ENCODE assay signal across 12 cellular contexts in the genomic region with DNA sequence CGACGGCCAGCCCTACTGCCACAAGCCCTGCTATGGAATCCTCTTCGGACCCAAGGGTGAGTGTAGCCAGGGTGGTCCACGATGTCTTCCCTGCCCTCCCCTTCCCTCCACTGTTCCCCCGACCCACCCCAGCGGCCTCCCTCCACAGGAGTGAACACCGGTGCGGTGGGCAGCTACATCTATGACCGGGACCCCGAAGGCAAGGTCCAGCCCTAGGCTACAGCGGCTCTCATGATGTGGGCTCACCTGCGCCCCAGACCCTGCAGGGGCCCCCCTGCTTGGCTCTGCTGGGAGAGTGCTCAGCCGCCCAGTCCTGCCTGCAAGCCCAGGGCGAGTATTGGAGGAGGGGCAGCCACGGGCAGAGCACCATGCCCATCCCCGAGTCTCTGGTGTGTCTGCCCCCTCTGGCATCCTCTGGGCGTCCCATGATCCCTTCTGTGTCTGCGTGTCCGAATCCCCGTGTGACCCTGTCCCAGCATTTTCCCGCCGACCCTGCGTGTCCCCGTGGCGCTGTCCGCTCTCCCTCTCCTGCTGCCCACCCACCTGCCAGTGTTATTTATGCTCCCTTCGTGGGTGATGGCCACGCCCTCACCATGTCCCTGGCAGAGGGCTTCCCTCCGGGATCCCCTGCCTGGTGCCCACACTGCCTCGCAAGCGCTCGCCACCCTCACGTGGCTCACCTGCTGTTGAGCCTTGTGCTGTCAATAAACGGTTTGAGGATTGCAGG. TPM values are rescaled to one million over a fixed set of nuclear protein-coding genes. Genes with fewer than 3 reads are reported as not detected.
DNase-seq lines count a peak whose midpoint lies in the region; ATAC-seq, FAIRE-seq and TF ChIP-seq lines count a peak whose summit lies in the region.
"Had no signal": no experiment of that assay in that cellular context is flagged by ENCODE, and none has a peak within 500 bp of the region (broad histone marks: within the 10 kb centered on the region; RNA-seq: fewer than 3 reads in every experiment).

No MANE protein-coding gene starts in this region.

- H2BK15ac ChIP-seq in IMR-90 (ENCODE audit: low read depth, low read length) (no peak overlapping the region), H1 (ENCODE audit: low read length) (0 out of 2 replicates have a peak overlapping the region, but pooled peaks have one; percentile 61)

- no peak overlapping the region for H4K91ac ChIP-seq in IMR-90 (ENCODE audit: insufficient read depth, low read depth, low read length)
- H4K91ac ChIP-seq in H1 (replicated peaks; ENCODE audit: insufficient read length, low read length), result no peak overlapping the region

- peaks cover 0 to 23% of the 10 kb centered on the region in 2 experiments; a peak in 1 of 4 replicates for H3K79me1 ChIP-seq in IMR-90 (ENCODE audit: low read depth in 1 of 2, low read length in 2 of 2)
- no peaks in the 10 kb centered on the region for H3K79me1 ChIP-seq in H1 (ENCODE audit: low read depth, low read length)

- H4K5ac ChIP-seq in IMR-90 (ENCODE audit: low read depth, low read length), result no peak overlapping the region
- no peak overlapping the region for H4K5ac ChIP-seq in H1 (ENCODE audit: insufficient read length, low read depth, low read length)

- peaks cover 6% of the 10 kb centered on the region for H3K9me1 ChIP-seq in IMR-90 (ENCODE audit: insufficient read depth, low read length)

- dilution Hi-C loops in IMR-90 (cut with HindIII; ENCODE audit: low sequenced_read_pairs, unreplicated experiment), result no loop called here

- H3K27ac ChIP-seq in IMR-90 (ENCODE audit: insufficient read depth, low read length), result no peak overlapping the region
- no peak overlapping the region for H3K27ac ChIP-seq in H1 (ENCODE audit: low read depth, low read length)

- 83% methylated on average over 22 of the region's 34 CpGs; no CpG with 5 or more reads in 1 of the 2 experiments for WGBS in IMR-90 (ENCODE audit: extremely low coverage in 2 of 2, insufficient read length in 1 of 2), 2 experiments
- 25% methylated on average over 27 of the region's 34 CpGs; no CpG with 5 or more reads in 1 of the 2 experiments for WGBS in H1 (ENCODE audit: extremely low coverage in 1 of 2, insufficient coverage in 1 of 2, insufficient read length in 1 of 2, insufficient replicate concordance in 2 of 2, low coverage in 1 of 2, low lambda C conversion rate in 2 of 2, missing lambda C conversion rate in 1 of 2), 2 experiments

- H4K20me1 ChIP-seq in IMR-90 (ENCODE audit: insufficient read depth, low read length) (no peaks in the 10 kb centered on the region; the same call in 1 of the 2 replicates), H1 (replicated peaks in 1 of 2; ENCODE audit: control insufficient read depth in 1 of 2, insufficient read depth in 2 of 2, low read length in 2 of 2) (peaks cover 4 to 11% of the 10 kb centered on the region in 2 experiments)

- H3K14ac ChIP-seq in IMR-90 (replicated peaks; ENCODE audit: low read depth, low read length), result no peak overlapping the region
- no peak overlapping the region for H3K14ac ChIP-seq in H1 (ENCODE audit: insufficient read length)

- H4K8ac ChIP-seq in IMR-90 (ENCODE audit: low read depth in 2 of 2, low read length in 2 of 2) (no peak overlapping the region), H1 (ENCODE audit: extremely low read depth, insufficient read depth, low read length) (no peak overlapping the region)

- H2AK9ac ChIP-seq in IMR-90 (replicated peaks; ENCODE audit: low read depth, low read length, poor library complexity), result peak overlapping the region; percentile 28

- no peaks in the 10 kb centered on the region for H3K9me3 Mint-ChIP-seq in osteocyte (ENCODE audit: unreplicated experiment)

- peaks cover 65% of the 10 kb centered on the region for H3K4me1 Mint-ChIP-seq in osteocyte (ENCODE audit: unreplicated experiment)

- H2BK5ac ChIP-seq in IMR-90 (ENCODE audit: low read depth, low read length, poor library complexity, severe bottlenecking) (no peak overlapping the region), H1 (ENCODE audit: low read depth, low read length) (no peak overlapping the region; the same call in 1 of the 2 replicates)

- H3K4me3 ChIP-seq in IMR-90 (ENCODE audit: insufficient read depth, low read depth, low read length) (no peak overlapping the region), H1 (ENCODE audit: extremely low read depth in 1 of 4, insufficient read depth in 2 of 4, low read depth in 3 of 4, low read length in 4 of 4) (peak overlapping the region in 2 of 4 experiments; percentile 6 to 53; a peak in 5 of 8 replicates)
- H3K4me3 ChIP-seq: HAP-1 had no signal

- in situ Hi-C loops in IMR-90 (cut with MboI; ENCODE audit: low sequenced_read_pairs), result no loop called here

- POLR2A ChIA-PET in IMR-90 (lab: Charles Lee; ENCODE audit: unreplicated experiment) (no interaction called here), H1 (lab: Charles Lee; ENCODE audit: partially characterized antibody) (no interaction called here)

- H3K23me2 ChIP-seq in H1 (ENCODE audit: low read depth, low read length), result peaks cover 9% of the 10 kb centered on the region; the same call in 1 of the 2 replicates

- TF ChIP-seq POLR2A in IMR-90 (IDR thresholded peaks at IDR 0.05; ENCODE audit: low read depth, low read length), result no peak
- no peak for TF ChIP-seq POLR2A in H1 (IDR thresholded peaks at IDR 0.05; ENCODE audit: control extremely low read depth in 1 of 2, low read depth in 2 of 2, low read length in 2 of 2)

- no peak overlapping the region for H3K4me3 Mint-ChIP-seq in osteocyte (ENCODE audit: unreplicated experiment)

- H3K79me2 ChIP-seq in H1 (ENCODE audit: control insufficient read depth in 1 of 2, insufficient read depth in 2 of 2, low read length in 2 of 2), result no peaks in the 10 kb centered on the region

- H3K9ac ChIP-seq in IMR-90 (ENCODE audit: low read depth, low read length) (no peak overlapping the region), H1 (replicated peaks in 1 of 4; ENCODE audit: extremely low read depth in 1 of 4, low read depth in 3 of 4, low read length in 3 of 4) (no peak overlapping the region)

- H3K27me3 Mint-ChIP-seq in osteocyte (ENCODE audit: unreplicated experiment), result no peaks in the 10 kb centered on the region

- H3K36me3 ChIP-seq in IMR-90 (ENCODE audit: control insufficient read depth, insufficient read depth, low read length), result no peaks in the 10 kb centered on the region
- H3K36me3 ChIP-seq in H1 (ENCODE audit: control insufficient read depth in 2 of 4, insufficient read depth in 4 of 4, low read length in 3 of 4), result peaks cover 0 to 3% (median 0%) of the 10 kb centered on the region in 4 experiments; a peak in 1 of 8 replicates
- H3K36me3 ChIP-seq: HAP-1 had no signal

- peak overlapping the region; percentile 100 for H3K27ac Mint-ChIP-seq in osteocyte (ENCODE audit: unreplicated experiment)

- H3K27me3 ChIP-seq in IMR-90 (ENCODE audit: control insufficient read depth, insufficient read depth, low read length), result no peaks in the 10 kb centered on the region
- peaks cover 54 to 99% (median 82%) of the 10 kb centered on the region in 4 experiments for H3K27me3 ChIP-seq in H1 (replicated peaks in 1 of 4; ENCODE audit: control insufficient read depth in 3 of 4, extremely low read depth in 1 of 4, insufficient read depth in 3 of 4, low read length in 3 of 4)

- TF ChIP-seq RAD21 in IMR-90 (IDR thresholded peaks at IDR 0.05; ENCODE audit: low read length) (no peak), H1 (IDR thresholded peaks at IDR 0.05 in 1 of 2, conservative IDR thresholded peaks at IDR 0.05 in 1 of 2; ENCODE audit: low read depth in 2 of 2, low read length in 2 of 2) (no peak)

- ATAC-seq in IMR-90 (ENCODE audit: low read depth) (no peak), sciatic nerve (no peak)

- DNase-seq in NCI-H1694 (lab: John Stamatoyannopoulos, UW) (peak; percentile 32), NCI-H1694 treated with DMSO at 0.1 percent for 48 hours (lab: John Stamatoyannopoulos, UW) (no peak), IMR-90 (no peak), H1 (ENCODE audit: low read depth in 1 of 2, low spot score in 2 of 2) (no peak), osteocyte (ENCODE audit: extremely low spot score, unreplicated experiment) (no peak), NK-92 (lab: John Stamatoyannopoulos, UW; ENCODE audit: unreplicated experiment) (no peak), KG1 (lab: John Stamatoyannopoulos, UW) (no peak), sciatic nerve (ENCODE audit: low spot score) (no peak)
- DNase-seq: ACHN, activated gamma-delta T cell treated with Interleukin-2 at 50 U/mL for 16 hours had no signal

- H3K18ac ChIP-seq in IMR-90 (ENCODE audit: low read depth, low read length), result no peak overlapping the region
- no peak overlapping the region; the same call in 1 of the 2 replicates for H3K18ac ChIP-seq in H1 (ENCODE audit: extremely low read depth, low read length)

- H3K36me3 Mint-ChIP-seq in osteocyte (ENCODE audit: unreplicated experiment), result peaks cover 2% of the 10 kb centered on the region

- TF ChIP-seq EP300 in H1 (IDR thresholded peaks at IDR 0.05; ENCODE audit: borderline replicate concordance in 1 of 2, low read depth in 2 of 2, low read length in 2 of 2), result no peak

- no peak overlapping the region for H3K56ac ChIP-seq in IMR-90 (ENCODE audit: extremely low read depth, insufficient read depth, low read length)
- H3K56ac ChIP-seq in H1 (replicated peaks; ENCODE audit: insufficient read length, low read depth, low read length), result no peak overlapping the region

- BruUV-seq in IMR-90 (replicated peaks; lab: Mats Ljungman, UMichigan), result no TSS peak

- no peak overlapping the region for H3K4ac ChIP-seq in IMR-90 (ENCODE audit: low read depth, low read length)
- H3K4ac ChIP-seq in H1 (replicated peaks; ENCODE audit: insufficient read length, low read depth, low read length), result no peak overlapping the region

- H3K23ac ChIP-seq in IMR-90 (ENCODE audit: low read depth, low read length) (no peak overlapping the region), H1 (ENCODE audit: insufficient read length) (no peak overlapping the region)

- H2AFZ ChIP-seq in IMR-90 (replicated peaks; ENCODE audit: low read length, poor library complexity), result peak overlapping the region; percentile 11
- no peak overlapping the region for H2AFZ ChIP-seq in H1 (ENCODE audit: low read length)

- FAIRE-seq in H1 (lab: Jason Lieb, UNC), result no peak
- FAIRE-seq: G401.6 had no signal

- H2BK120ac ChIP-seq in IMR-90 (ENCODE audit: low read depth, low read length) (no peak overlapping the region), H1 (replicated peaks; ENCODE audit: low read depth, low read length) (no peak overlapping the region)

- H3K4me1 ChIP-seq in IMR-90 (ENCODE audit: control insufficient read depth, insufficient read depth, low read length) (peaks cover 29% of the 10 kb centered on the region), H1 (replicated peaks in 1 of 4; ENCODE audit: control insufficient read depth in 3 of 4, insufficient read depth in 4 of 4, low read length in 3 of 4) (peaks cover 0 to 48% (median 31%) of the 10 kb centered on the region in 4 experiments; a peak in 6 of 7 replicates)

- H3K4me2 ChIP-seq in IMR-90 (ENCODE audit: low read depth, low read length) (no peak overlapping the region), H1 (ENCODE audit: insufficient read depth in 1 of 2, low read depth in 2 of 2, low read length in 2 of 2) (peak overlapping the region; percentile 58 to 72)

- TF ChIP-seq CTCF in IMR-90 (conservative IDR thresholded peaks at IDR 0.05; ENCODE audit: low read depth, low read length), result no peak
- TF ChIP-seq CTCF in H1 (IDR thresholded peaks at IDR 0.05; ENCODE audit: control extremely low read depth in 1 of 3, insufficient read depth in 1 of 3, low read depth in 1 of 3, low read length in 3 of 3), result no peak
- no peak for TF ChIP-seq CTCF in osteocyte (IDR thresholded peaks at IDR 0.05)

- peak overlapping the region; percentile 99 for H2BK12ac ChIP-seq in H1 (ENCODE audit: low read depth, low read length)

- intact Hi-C loops in IMR-90 (cut with micrococcal nuclease) (loop anchor here (2.0 kb wide), 1 partner anchor 49 kb away; no protein-coding TSS in a partner anchor), sciatic nerve (cut with DNase I) (no loop called here)

- H2BK20ac ChIP-seq in IMR-90 (ENCODE audit: low read depth, low read length), result no peak overlapping the region
- 0 out of 2 replicates have a peak overlapping the region, but pooled peaks have one; percentile 32 for H2BK20ac ChIP-seq in H1 (ENCODE audit: low read length)

- H3K9me3 ChIP-seq in IMR-90 (ENCODE audit: control insufficient read depth, insufficient read depth, low read length), result no peaks in the 10 kb centered on the region
- no peaks in the 10 kb centered on the region for H3K9me3 ChIP-seq in H1 (ENCODE audit: insufficient read depth in 2 of 2, low read depth in 1 of 2, low read length in 1 of 2)
- H3K9me3 ChIP-seq: HAP-1 had no signal

- no peak overlapping the region for H2AK5ac ChIP-seq in IMR-90 (ENCODE audit: low read depth, low read length)
- H2AK5ac ChIP-seq in H1 (ENCODE audit: low read depth, low read length), result peak overlapping the region; percentile 48; the same call in 1 of the 2 replicates

- CTCF ChIA-PET in IMR-90 (lab: Yijun Ruan, JAX), result no interaction called here
- CTCF ChIA-PET in H1 (lab: Charles Lee; ENCODE audit: partially characterized antibody), result interaction anchor here (0.5 to 2.6 kb wide), 4 partner anchors 10 to 56 kb away, joined by 3 to 33 read pairs (median 5); no protein-coding TSS in a partner anchor

RNA-seq across cellular contexts. Expression of a gene that starts 5.0 kb away (rescaled TPM):
- total RNA-seq in IMR-90 (2012; rRNA removed), result 18.1 and 20.3 TPM in 2 replicates
- polyA plus RNA-seq in IMR-90 (2012; rRNA removed), result 123 and 149 TPM in 2 replicates
- polyA plus RNA-seq in IMR-90 (2012; cell fraction: cytosol; rRNA removed), result 196 and 200 TPM in 2 replicates
- polyA plus RNA-seq in IMR-90 (2012; cell fraction: nucleus; rRNA removed; ENCODE audit: low replicate concordance), result 61.5 and 154 TPM in 2 replicates
- total RNA-seq in H1 (2021; fragmentation: NEBNext Ultra II Directional; extraction: Animal tissue kit (Norgen Biotek cat#: 25700)), result 4.0 and 4.2 TPM in 2 replicates
- polyA plus RNA-seq in H1 (2011; rRNA removed), result 13.5 and 28.4 TPM in 2 replicates
- 11.7 TPM for polyA plus RNA-seq in H1 (2011; cell fraction: cytosol; rRNA removed)
- polyA plus RNA-seq in H1 (2011; cell fraction: nucleus; rRNA removed), result 18.2 TPM
- 6.1 to 9.1 TPM (median 7.6 TPM) in 4 replicates for polyA plus RNA-seq in H1 (2012, experiment 1 of 2)
- 5.1 TPM for polyA plus RNA-seq in H1 (2012, experiment 2 of 2)
- 6.7 TPM for polyA plus RNA-seq in H1 (2013, experiment 1 of 2)
- polyA plus RNA-seq in H1 (2013, experiment 2 of 2), result 7.7 TPM
- polyA minus RNA-seq in H1 (2011; rRNA and poly(A)+ RNA removed), result 0.76 and 0.83 TPM in 2 replicates
- polyA minus RNA-seq in H1 (2011; cell fraction: cytosol; rRNA and poly(A)+ RNA removed), result 3.4 TPM
- 3.5 TPM for polyA minus RNA-seq in H1 (2011; cell fraction: nucleus; rRNA and poly(A)+ RNA removed)
- total RNA-seq in osteocyte, result 183 and 191 TPM in 2 replicates
- 172 TPM for total RNA-seq in sciatic nerve

RNA-seq across cellular contexts. Expression of a gene that starts 7.1 kb away (rescaled TPM):
- total RNA-seq in IMR-90 (2012; rRNA removed) (not detected in 2 replicates), osteocyte (31.0 and 34.1 TPM in 2 replicates), sciatic nerve (112 TPM)
- polyA plus RNA-seq in IMR-90 (2012; rRNA removed) (0.21 and 1.0 TPM in 2 replicates), H1 (2011; rRNA removed) (2.2 and 5.3 TPM in 2 replicates)
- 0.41 TPM in 1 of 2 replicates, not detected in the other for polyA plus RNA-seq in IMR-90 (2012; cell fraction: cytosol; rRNA removed)
- 1.0 and 1.7 TPM in 2 replicates for polyA plus RNA-seq in IMR-90 (2012; cell fraction: nucleus; rRNA removed; ENCODE audit: low replicate concordance)
- total RNA-seq in H1 (2021; fragmentation: NEBNext Ultra II Directional; extraction: Animal tissue kit (Norgen Biotek cat#: 25700)), result 1.2 and 2.4 TPM in 2 replicates
- 3.1 TPM for polyA plus RNA-seq in H1 (2011; cell fraction: cytosol; rRNA removed)
- polyA plus RNA-seq in H1 (2011; cell fraction: nucleus; rRNA removed), result 5.1 TPM
- polyA plus RNA-seq in H1 (2012, experiment 1 of 2), result 4.4 to 8.5 TPM (median 6.3 TPM) in 4 replicates
- 8.2 TPM for polyA plus RNA-seq in H1 (2012, experiment 2 of 2)
- 7.6 TPM for polyA plus RNA-seq in H1 (2013, experiment 1 of 2)
- 8.4 TPM for polyA plus RNA-seq in H1 (2013, experiment 2 of 2)
- 0.63 TPM in 1 of 2 replicates, not detected in the other for polyA minus RNA-seq in H1 (2011; rRNA and poly(A)+ RNA removed)
- polyA minus RNA-seq in H1 (2011; cell fraction: cytosol; rRNA and poly(A)+ RNA removed), result 6.4 TPM
- polyA minus RNA-seq in H1 (2011; cell fraction: nucleus; rRNA and poly(A)+ RNA removed), result 5.2 TPM

RNA-seq across cellular contexts. Expression of a gene that starts 11.4 kb away (rescaled TPM):
- total RNA-seq in IMR-90 (2012; rRNA removed) (4.2 and 5.7 TPM in 2 replicates), osteocyte (8.4 and 11.0 TPM in 2 replicates), sciatic nerve (14.1 TPM)
- polyA plus RNA-seq in IMR-90 (2012; rRNA removed) (6.4 and 9.4 TPM in 2 replicates), H1 (2011; rRNA removed) (14.8 and 22.8 TPM in 2 replicates)
- polyA plus RNA-seq in IMR-90 (2012; cell fraction: cytosol; rRNA removed), result 9.8 and 13.3 TPM in 2 replicates
- polyA plus RNA-seq in IMR-90 (2012; cell fraction: nucleus; rRNA removed; ENCODE audit: low replicate concordance), result 10.7 and 48.6 TPM in 2 replicates
- total RNA-seq in H1 (2021; fragmentation: NEBNext Ultra II Directional; extraction: Animal tissue kit (Norgen Biotek cat#: 25700)), result 5.6 and 6.4 TPM in 2 replicates
- polyA plus RNA-seq in H1 (2011; cell fraction: cytosol; rRNA removed), result 21.7 TPM
- 43.3 TPM for polyA plus RNA-seq in H1 (2011; cell fraction: nucleus; rRNA removed)
- polyA plus RNA-seq in H1 (2012, experiment 1 of 2), result 5.9 to 19.5 TPM (median 16.0 TPM) in 4 replicates
- 10.3 TPM for polyA plus RNA-seq in H1 (2012, experiment 2 of 2)
- polyA plus RNA-seq in H1 (2013, experiment 1 of 2), result 5.8 TPM
- 6.2 TPM for polyA plus RNA-seq in H1 (2013, experiment 2 of 2)
- 4.2 and 8.8 TPM in 2 replicates for polyA minus RNA-seq in H1 (2011; rRNA and poly(A)+ RNA removed)
- polyA minus RNA-seq in H1 (2011; cell fraction: cytosol; rRNA and poly(A)+ RNA removed), result 9.1 TPM
- 18.9 TPM for polyA minus RNA-seq in H1 (2011; cell fraction: nucleus; rRNA and poly(A)+ RNA removed)

RNA-seq across cellular contexts. Expression of a gene that starts 46.8 kb away (rescaled TPM):
- total RNA-seq in IMR-90 (2012; rRNA removed), result 2.7 and 3.9 TPM in 2 replicates
- 6.3 and 8.5 TPM in 2 replicates for polyA plus RNA-seq in IMR-90 (2012; rRNA removed)
- polyA plus RNA-seq in IMR-90 (2012; cell fraction: cytosol; rRNA removed), result 5.9 and 17.0 TPM in 2 replicates
- 5.2 and 13.9 TPM in 2 replicates for polyA plus RNA-seq in IMR-90 (2012; cell fraction: nucleus; rRNA removed; ENCODE audit: low replicate concordance)
- not detected in 2 replicates for total RNA-seq in H1 (2021; fragmentation: NEBNext Ultra II Directional; extraction: Animal tissue kit (Norgen Biotek cat#: 25700))
- polyA plus RNA-seq in H1 (2011; rRNA removed), result 1.9 and 2.4 TPM in 2 replicates
- 1.8 TPM for polyA plus RNA-seq in H1 (2011; cell fraction: cytosol; rRNA removed)
- 1.7 TPM for polyA plus RNA-seq in H1 (2011; cell fraction: nucleus; rRNA removed)
- polyA plus RNA-seq in H1 (2012, experiment 1 of 2), result 0.48 to 0.85 TPM (median 0.71 TPM) in 4 replicates
- polyA plus RNA-seq in H1 (2012, experiment 2 of 2), result 0.55 TPM
- 0.85 TPM for polyA plus RNA-seq in H1 (2013, experiment 1 of 2)
- 0.77 TPM for polyA plus RNA-seq in H1 (2013, experiment 2 of 2)
- polyA minus RNA-seq in H1 (2011; rRNA and poly(A)+ RNA removed), result 0.16 and 0.59 TPM in 2 replicates
- polyA minus RNA-seq in H1 (2011; cell fraction: cytosol; rRNA and poly(A)+ RNA removed), result 1.8 TPM
- polyA minus RNA-seq in H1 (2011; cell fraction: nucleus; rRNA and poly(A)+ RNA removed), result 1.8 TPM
- total RNA-seq in osteocyte, result 3.3 and 3.6 TPM in 2 replicates
- total RNA-seq in sciatic nerve, result 8.7 TPM

RNA-seq across cellular contexts. Expression of a gene that starts 60.0 kb away (rescaled TPM):
- total RNA-seq in IMR-90 (2012; rRNA removed), result 19.4 and 21.5 TPM in 2 replicates
- 61.6 and 74.5 TPM in 2 replicates for polyA plus RNA-seq in IMR-90 (2012; rRNA removed)
- 55.0 and 55.6 TPM in 2 replicates for polyA plus RNA-seq in IMR-90 (2012; cell fraction: cytosol; rRNA removed)
- polyA plus RNA-seq in IMR-90 (2012; cell fraction: nucleus; rRNA removed; ENCODE audit: low replicate concordance), result 408 and 869 TPM in 2 replicates
- 217 and 221 TPM in 2 replicates for total RNA-seq in H1 (2021; fragmentation: NEBNext Ultra II Directional; extraction: Animal tissue kit (Norgen Biotek cat#: 25700))
- polyA plus RNA-seq in H1 (2011; rRNA removed), result 73.9 and 159 TPM in 2 replicates
- polyA plus RNA-seq in H1 (2011; cell fraction: cytosol; rRNA removed), result 107 TPM
- polyA plus RNA-seq in H1 (2011; cell fraction: nucleus; rRNA removed), result 578 TPM
- polyA plus RNA-seq in H1 (2012, experiment 1 of 2), result 172 to 212 TPM (median 181 TPM) in 4 replicates
- 113 TPM for polyA plus RNA-seq in H1 (2012, experiment 2 of 2)
- polyA plus RNA-seq in H1 (2013, experiment 1 of 2), result 173 TPM
- 167 TPM for polyA plus RNA-seq in H1 (2013, experiment 2 of 2)
- 58.7 and 60.2 TPM in 2 replicates for polyA minus RNA-seq in H1 (2011; rRNA and poly(A)+ RNA removed)
- polyA minus RNA-seq in H1 (2011; cell fraction: cytosol; rRNA and poly(A)+ RNA removed), result 171 TPM
- 231 TPM for polyA minus RNA-seq in H1 (2011; cell fraction: nucleus; rRNA and poly(A)+ RNA removed)
- total RNA-seq in osteocyte, result 122 and 132 TPM in 2 replicates
- 95.2 TPM for total RNA-seq in sciatic nerve
